9 cellular contexts compared by ENCODE assay signal in the genomic region with DNA sequence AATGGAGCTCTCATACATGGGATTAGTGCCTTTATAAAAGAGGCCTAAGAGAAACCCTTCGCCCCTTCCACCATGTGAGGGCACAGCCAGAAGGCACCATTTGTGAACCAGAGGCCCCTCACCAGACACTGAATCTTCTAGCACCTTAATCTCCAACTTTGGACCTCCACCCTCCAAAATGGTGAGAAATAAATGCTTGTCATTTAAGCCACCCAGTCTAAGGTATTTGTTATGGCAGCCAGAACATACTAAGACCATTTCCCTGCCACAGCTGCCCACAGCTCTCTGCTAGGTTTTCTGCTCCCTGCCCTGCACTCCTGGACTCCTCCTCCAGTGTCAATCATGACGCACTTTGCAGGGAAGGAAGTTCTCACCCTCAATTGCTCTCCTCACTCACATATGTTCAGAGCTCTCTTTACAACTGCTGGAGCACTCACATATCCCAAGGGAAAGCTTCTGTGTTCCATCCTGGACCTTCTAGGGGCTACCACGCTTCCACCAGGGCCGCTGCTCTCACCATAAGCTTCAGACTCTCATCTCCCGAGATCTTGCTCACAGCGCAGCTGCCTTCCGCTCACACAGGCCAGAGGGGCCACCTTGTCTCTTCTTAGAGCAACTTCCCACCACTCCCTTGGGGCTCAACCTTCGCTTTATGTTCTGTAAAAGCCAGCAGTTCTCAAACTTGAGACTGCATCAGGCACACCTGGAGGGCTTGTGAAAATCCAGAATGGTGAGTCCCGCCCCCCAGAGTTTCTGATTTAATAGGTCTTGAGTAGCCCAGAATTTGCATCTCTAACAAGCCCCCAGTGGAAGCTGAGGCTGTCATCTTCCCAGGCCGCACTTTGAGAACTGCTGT. TPM values are rescaled to one million over a fixed set of nuclear protein-coding genes. Genes with fewer than 3 reads are reported as not detected.
A peak's percentile ranks its signal among the peaks of the same experiment; 100 is the strongest.
DNase-seq lines count a peak whose midpoint lies in the region; ATAC-seq and TF ChIP-seq lines count a peak whose summit lies in the region.
"Had no signal": no experiment of that assay in that cellular context is flagged by ENCODE, and none has a peak within 500 bp of the region (broad histone marks: within the 10 kb centered on the region; RNA-seq: fewer than 3 reads in every experiment).

No MANE protein-coding gene starts in this region.

- no peak for TF ChIP-seq CTCF in upper lobe of right lung (IDR thresholded peaks at IDR 0.05)

- H3K4me1 Mint-ChIP-seq in activated T-cell treated with anti-CD3 and anti-CD28 coated beads, Interleukin-2, amount 50 U/mL, for 72 hours (ENCODE audit: low read depth) = peaks cover 69% of the 10 kb centered on the region

- H3K27ac ChIP-seq in upper lobe of right lung = no peak overlapping the region
- H3K27ac ChIP-seq in aorta (ENCODE audit: low read depth in 1 of 2, low read length in 2 of 2) = no peak overlapping the region

- H3K9me3 ChIP-seq in upper lobe of right lung (no peaks in the 10 kb centered on the region), aorta (ENCODE audit: control insufficient read depth, low read length) (no peaks in the 10 kb centered on the region)

- peak in 1 of 2 donors; percentile 22 for ATAC-seq in activated T-cell treated with anti-CD3 and anti-CD28 coated beads, Interleukin-2, amount 50 U/mL, for 72 hours (replicated peaks in 1 of 2)
- ATAC-seq in HG02642 (IDR thresholded peaks at IDR 0.05; ENCODE audit: poor library complexity, unreplicated experiment) (peak; percentile 51), upper lobe of right lung (peak; percentile 33), aorta (ENCODE audit: low FRiP score) (no peak)

- no peak overlapping the region for H3K27ac Mint-ChIP-seq in activated T-cell treated with anti-CD3 and anti-CD28 coated beads, Interleukin-2, amount 50 U/mL, for 72 hours

- H3K4me3 ChIP-seq in upper lobe of right lung (no peak overlapping the region), aorta (ENCODE audit: low read length in 2 of 2) (no peak overlapping the region)

- H3K9me3 Mint-ChIP-seq in activated T-cell treated with anti-CD3 and anti-CD28 coated beads, Interleukin-2, amount 50 U/mL, for 72 hours = peaks cover 0 to 6% of the 10 kb centered on the region in 2 donors

- no peaks in the 10 kb centered on the region for H3K36me3 ChIP-seq in upper lobe of right lung
- H3K36me3 ChIP-seq in aorta (ENCODE audit: control insufficient read depth in 1 of 2, insufficient read depth in 2 of 2, low read length in 1 of 2) = no peaks in the 10 kb centered on the region

- H3K27me3 Mint-ChIP-seq in activated T-cell treated with anti-CD3 and anti-CD28 coated beads, Interleukin-2, amount 50 U/mL, for 72 hours (ENCODE audit: low read depth) = no peaks in the 10 kb centered on the region

- H3K27me3 ChIP-seq in upper lobe of right lung (no peaks in the 10 kb centered on the region), aorta (ENCODE audit: control insufficient read depth in 1 of 2, insufficient read depth in 2 of 2, low read length in 1 of 2) (no peaks in the 10 kb centered on the region)

- H3K4me3 Mint-ChIP-seq in activated T-cell treated with anti-CD3 and anti-CD28 coated beads, Interleukin-2, amount 50 U/mL, for 72 hours = peak overlapping the region; percentile 38 to 57

- DNase-seq in activated T-cell treated with anti-CD3 and anti-CD28 coated beads, Interleukin-2, amount 50 U/mL, for 72 hours = no peak
- no peak for DNase-seq in activated T-cell treated with anti-CD3 and anti-CD28 coated beads for 4 hours
- DNase-seq in NAMALWA (ENCODE audit: low spot score) = peak; percentile 99
- no peak for DNase-seq in upper lobe of right lung
- no peak for DNase-seq in NCI-H446 (lab: John Stamatoyannopoulos, UW)
- no peak for DNase-seq in aorta
- no peak for DNase-seq in stimulated activated CD4-positive, alpha-beta T cell treated with anti-CD3 and anti-CD28 coated beads, Interleukin-2, amount 100 ng/mL, for 48 hours
- DNase-seq: mesendoderm had no signal

- intact Hi-C loops in upper lobe of right lung (cut with DNase I) (no loop called here), aorta (cut with DNase I) (no loop called here)

- H3K4me1 ChIP-seq in upper lobe of right lung (no peaks in the 10 kb centered on the region), aorta (ENCODE audit: control insufficient read depth in 1 of 2, insufficient read depth in 2 of 2, low read length in 2 of 2) (no peaks in the 10 kb centered on the region)

- WGBS in aorta, 2 donors = 92 to 94% methylated on average over 10 of the region's 10 CpGs

- peaks cover 1 to 5% of the 10 kb centered on the region in 2 donors for H3K36me3 Mint-ChIP-seq in activated T-cell treated with anti-CD3 and anti-CD28 coated beads, Interleukin-2, amount 50 U/mL, for 72 hours (ENCODE audit: insufficient read depth in 2 of 2)

RNA-seq across cellular contexts. Expression of a gene that starts 1.6 kb away (rescaled TPM):
- total RNA-seq in activated T-cell treated with anti-CD3 and anti-CD28 coated beads, Interleukin-2, amount 50 U/mL, for 72 hours = 1 to 10 TPM in 1 of 2 donors, under 1 TPM in 1; 0.39 to 1.2 TPM
- 13.8 TPM for total RNA-seq in upper lobe of right lung
- total RNA-seq in aorta = 1 to 10 TPM; 2.6 to 3.6 TPM
- 10 to 100 TPM in 1 of 2 donors, 1 to 10 TPM in 1; 4.3 to 10.5 TPM for polyA plus RNA-seq in aorta
